ENCODE assay signal across 30 cellular contexts in the genomic region with DNA sequence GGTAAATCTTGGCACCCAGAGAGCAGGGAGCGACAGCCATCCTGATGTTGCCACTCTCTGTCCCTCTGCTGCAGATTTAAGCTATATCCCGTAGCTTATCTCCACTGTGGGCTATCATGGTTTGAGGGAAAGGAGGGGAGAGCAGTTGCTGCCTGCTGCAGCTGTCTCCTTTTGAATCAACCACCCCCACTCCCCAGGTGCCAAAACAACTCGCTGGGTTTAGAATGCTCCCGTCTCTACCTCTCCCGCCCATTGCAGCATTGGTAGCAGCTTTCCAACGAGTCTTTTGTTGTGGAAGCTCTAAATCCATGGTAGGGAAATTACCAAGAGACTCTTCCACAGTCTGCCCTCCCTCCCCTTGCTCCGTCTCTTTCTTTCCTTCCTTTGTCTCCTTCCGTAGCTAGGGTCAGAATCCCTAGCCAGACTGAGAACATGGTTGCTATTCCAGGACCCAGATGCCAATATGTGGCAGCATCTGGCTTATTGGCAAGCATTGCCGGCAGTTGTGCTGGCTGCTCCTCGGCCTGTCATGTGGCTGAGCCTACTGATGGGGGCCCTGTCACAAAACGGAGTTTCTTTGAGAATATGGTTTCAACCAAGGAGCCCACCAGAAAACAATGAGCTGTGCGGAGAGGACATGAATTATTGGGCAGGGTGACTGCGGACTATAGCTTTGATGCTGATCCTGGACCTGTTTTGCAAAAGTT.
DNase-seq lines count a peak whose midpoint lies in the region; ATAC-seq and TF ChIP-seq lines count a peak whose summit lies in the region.
"Had no signal": no experiment of that assay in that cellular context is flagged by ENCODE, and none has a peak within 500 bp of the region (broad histone marks: within the 10 kb centered on the region; RNA-seq: fewer than 3 reads in every experiment).

No MANE protein-coding gene starts in this region.

- H3K27me3 ChIP-seq in ectodermal cell (ENCODE audit: control insufficient read depth, insufficient read depth, low read length, poor library complexity, severe bottlenecking) = no peaks in the 10 kb centered on the region
- H3K27me3 ChIP-seq in CD4-positive, alpha-beta memory T cell (ENCODE audit: insufficient read depth, low read length) = no peaks in the 10 kb centered on the region
- no peaks in the 10 kb centered on the region for H3K27me3 ChIP-seq in osteoblast (ENCODE audit: insufficient read depth, low read length)
- H3K27me3 ChIP-seq: heart left ventricle, left lung, right lobe of liver, vagina had no signal

- peaks cover 0 to 9% (median 5%) of the 10 kb centered on the region in 8 donors for H3K9me3 Mint-ChIP-seq in CD4-positive, alpha-beta memory T cell
- H3K9me3 Mint-ChIP-seq: activated T-helper 17 cell treated with anti-CD3 and anti-CD28 coated beads, Interleukin-2, amount 50 U/mL, for 72 hours; immature natural killer cell; natural killer cell had no signal

- H3K4me3 ChIP-seq in ectodermal cell (ENCODE audit: insufficient read depth, low read depth, low read length) (no peak overlapping the region), osteoblast (ENCODE audit: insufficient read depth, low read length) (no peak overlapping the region)
- no peak overlapping the region for H3K4me3 ChIP-seq in CD4-positive, alpha-beta memory T cell (ENCODE audit: low read length in 2 of 2)
- H3K4me3 ChIP-seq: A549, heart left ventricle, left lung, right lobe of liver, thoracic aorta, vagina had no signal

- CTCF ChIA-PET in CD4-positive, alpha-beta memory T cell (lab: Charles Lee; ENCODE audit: partially characterized antibody) = no interaction called here

- H4K20me1 ChIP-seq in osteoblast (ENCODE audit: insufficient read depth, low read length) = no peaks in the 10 kb centered on the region

- H3K27ac Mint-ChIP-seq in CD4-positive, alpha-beta memory T cell = no peak overlapping the region
- H3K27ac Mint-ChIP-seq: activated T-helper 17 cell treated with anti-CD3 and anti-CD28 coated beads, Interleukin-2, amount 50 U/mL, for 72 hours; CD8-positive, alpha-beta memory T cell; natural killer cell; T-cell had no signal

- 41 to 45% methylated on average over 13 of the region's 13 CpGs for WGBS in ectodermal cell, 2 experiments

- no peak for TF ChIP-seq CTCF in osteoblast (IDR thresholded peaks at IDR 0.05; ENCODE audit: extremely low read depth, low read depth, low read length)

- intact Hi-C loops in CD4-positive, alpha-beta memory T cell (cut with micrococcal nuclease) = no loop called here
- intact Hi-C loops in left cardiac atrium (cut with DNase I) = no loop called here

- H3K27me3 Mint-ChIP-seq in CD4-positive, alpha-beta memory T cell = no peaks in the 10 kb centered on the region
- H3K27me3 Mint-ChIP-seq: activated T-helper 17 cell treated with anti-CD3 and anti-CD28 coated beads, Interleukin-2, amount 50 U/mL, for 72 hours; CD8-positive, alpha-beta memory T cell; T-cell had no signal

- peak; percentile 29 for DNase-seq in ELF-1 (ENCODE audit: low read depth, low spot score)
- DNase-seq in iPS-NIHi11 (ENCODE audit: low spot score) = peak; percentile 21
- DNase-seq in pons (ENCODE audit: low spot score) = peak; percentile 31
- no peak for DNase-seq in NCI-H526 treated with DMSO at 0.1 percent for 48 hours (lab: John Stamatoyannopoulos, UW)
- no peak for DNase-seq in CD4-positive, alpha-beta memory T cell
- no peak for DNase-seq in osteoblast (ENCODE audit: insufficient read length, low spot score, missing footprints)
- no peak for DNase-seq in left cardiac atrium
- DNase-seq: activated CD4-positive, alpha-beta T cell treated with anti-CD3 and anti-CD28 coated beads, Interleukin-2, amount 50 U/mL, for 4 hours; activated CD4-positive, CD25-positive, alpha-beta regulatory T cell; activated naive CD4-positive, alpha-beta T cell treated with anti-CD3 and anti-CD28 coated beads, Interleukin-2, amount 50 U/mL, for 16 hours; AML-193; amniotic stem cell; CD8-positive, alpha-beta memory T cell; heart left ventricle; immature natural killer cell; natural killer cell; NCI-H1105; NCI-H2029 treated with DMSO at 0.1 percent for 48 hours; NCI-H226; right lobe of liver; RPMI8226; stimulated activated naive CD8-positive, alpha-beta T cell treated with anti-CD3 and anti-CD28 coated beads, Interleukin-15, Interleukin-2, amounts not matched to agents 100 U/mL and 50 U/mL, for 24 hours; T-cell had no signal

- ATAC-seq in left cardiac atrium = no peak
- ATAC-seq: A549; activated T-helper 17 cell treated with anti-CD3 and anti-CD28 coated beads, Interleukin-2, amount 50 U/mL, for 72 hours; heart left ventricle; left lung; natural killer cell; right lobe of liver; stimulated activated naive CD8-positive, alpha-beta T cell treated with anti-CD3 and anti-CD28 coated beads, Interleukin-15, Interleukin-2, amounts not matched to agents 100 U/mL and 50 U/mL, for 24 hours; T-cell had no signal

- H3K79me2 ChIP-seq in osteoblast (ENCODE audit: insufficient read depth, low read length) = no peaks in the 10 kb centered on the region
- H3K79me2 ChIP-seq: parathyroid adenoma had no signal

- H3K36me3 ChIP-seq in ectodermal cell (ENCODE audit: control insufficient read depth, insufficient read depth, low read length) (no peaks in the 10 kb centered on the region), osteoblast (ENCODE audit: insufficient read depth, low read length) (no peaks in the 10 kb centered on the region)
- H3K36me3 ChIP-seq in CD4-positive, alpha-beta memory T cell (ENCODE audit: insufficient read depth, low read length) = no peaks in the 10 kb centered on the region
- H3K36me3 ChIP-seq: heart left ventricle, left lung, right lobe of liver, thoracic aorta, vagina had no signal

- no peak overlapping the region for H2AFZ ChIP-seq in osteoblast (ENCODE audit: low read length)
- H2AFZ ChIP-seq: parathyroid adenoma had no signal

- no peak overlapping the region for H3K4me2 ChIP-seq in osteoblast (ENCODE audit: insufficient read depth, low read length)
- H3K4me2 ChIP-seq: A549 had no signal

- H3K4me1 ChIP-seq in ectodermal cell (ENCODE audit: control insufficient read depth, insufficient read depth, low read length) (peaks cover 15% of the 10 kb centered on the region), osteoblast (ENCODE audit: insufficient read depth, low read length) (peaks cover 3% of the 10 kb centered on the region)
- H3K4me1 ChIP-seq in CD4-positive, alpha-beta memory T cell (ENCODE audit: insufficient read depth, low read length) = no peaks in the 10 kb centered on the region
- H3K4me1 ChIP-seq: A549, heart left ventricle, left lung, parathyroid adenoma, vagina had no signal

- H3K9me3 ChIP-seq in ectodermal cell (ENCODE audit: control insufficient read depth, low read length) = no peaks in the 10 kb centered on the region
- H3K9me3 ChIP-seq in CD4-positive, alpha-beta memory T cell (ENCODE audit: control insufficient read depth in 1 of 2, low read length in 2 of 2) = no peaks in the 10 kb centered on the region
- H3K9me3 ChIP-seq in osteoblast (ENCODE audit: low read depth, low read length) = no peaks in the 10 kb centered on the region
- H3K9me3 ChIP-seq: A549, right lobe of liver, vagina had no signal

- no peaks in the 10 kb centered on the region for H3K4me1 Mint-ChIP-seq in CD4-positive, alpha-beta memory T cell
- H3K4me1 Mint-ChIP-seq: activated T-helper 17 cell treated with anti-CD3 and anti-CD28 coated beads, Interleukin-2, amount 50 U/mL, for 72 hours; CD8-positive, alpha-beta memory T cell; immature natural killer cell; natural killer cell; T-cell had no signal

- H3K27ac ChIP-seq in ectodermal cell (ENCODE audit: insufficient read depth, low read depth, low read length, poor library complexity, severe bottlenecking) = peak overlapping the region; percentile 30
- no peak overlapping the region for H3K27ac ChIP-seq in CD4-positive, alpha-beta memory T cell (ENCODE audit: low read depth, low read length)
- no peak overlapping the region for H3K27ac ChIP-seq in osteoblast (ENCODE audit: low read depth, low read length)
- H3K27ac ChIP-seq: A549, heart left ventricle, left lung, parathyroid adenoma, right lobe of liver, thoracic aorta, vagina had no signal

- H3K4me3 Mint-ChIP-seq in CD4-positive, alpha-beta memory T cell = no peak overlapping the region
- H3K4me3 Mint-ChIP-seq: activated T-helper 17 cell treated with anti-CD3 and anti-CD28 coated beads, Interleukin-2, amount 50 U/mL, for 72 hours; immature natural killer cell; natural killer cell; T-cell had no signal

- peaks cover 0 to 3% of the 10 kb centered on the region in 2 donors for H3K36me3 Mint-ChIP-seq in CD4-positive, alpha-beta memory T cell
- H3K36me3 Mint-ChIP-seq: natural killer cell had no signal

- POLR2A ChIA-PET in CD4-positive, alpha-beta memory T cell (lab: Charles Lee; ENCODE audit: partially characterized antibody) = no interaction called here

Comparison
In these comparisons a context has a peak if more than half of its experiments do, and no peak if none do; other contexts are left out.
1. DNase-seq: peak in ELF-1 (single experiment), iPS-NIHi11 (single experiment) and pons (single experiment); none in NCI-H526 treated with DMSO at 0.1 percent for 48 hours (single experiment), CD4-positive, alpha-beta memory T cell (0 of 5), osteoblast (single experiment) and left cardiac atrium (single experiment).